ENCODE assay signal across 29 cellular contexts in the genomic region with DNA sequence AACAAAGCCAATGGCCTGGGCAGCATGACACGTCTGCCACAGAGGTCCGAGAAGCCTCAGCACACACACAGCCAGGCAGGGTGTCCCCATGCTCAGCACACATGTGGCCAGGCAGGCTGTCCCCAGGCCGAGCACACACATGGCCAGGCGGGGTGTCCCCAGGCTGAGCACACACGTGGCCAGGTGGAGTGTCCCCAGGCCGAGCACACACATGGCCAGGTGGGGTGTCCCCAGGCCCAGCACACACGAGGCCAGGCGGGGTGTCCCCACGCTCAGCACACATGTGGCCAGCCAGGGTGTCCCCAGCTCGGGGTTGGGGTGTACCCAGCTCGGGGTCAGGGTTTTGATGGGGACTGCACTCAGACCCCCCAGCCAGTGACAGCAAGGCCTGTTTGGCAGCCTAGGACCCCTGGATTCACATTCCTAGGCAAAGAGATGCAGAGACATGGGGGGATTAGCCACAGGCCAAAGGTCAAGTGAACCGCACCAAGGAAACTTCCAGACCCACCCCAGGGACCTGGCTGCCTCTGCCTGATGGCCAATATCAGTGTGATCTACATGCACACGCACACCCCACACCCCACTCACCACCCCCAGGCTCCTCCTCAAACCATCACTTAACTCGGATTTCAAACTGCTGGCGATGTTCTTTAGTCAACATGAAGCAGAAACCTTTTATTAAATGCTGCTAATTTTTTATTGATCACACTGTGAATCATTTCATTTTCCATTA.
DNase-seq lines count a peak whose midpoint lies in the region; ATAC-seq, FAIRE-seq and TF ChIP-seq lines count a peak whose summit lies in the region.
"Had no signal": no experiment of that assay in that cellular context is flagged by ENCODE, and none has a peak within 500 bp of the region (broad histone marks: within the 10 kb centered on the region; RNA-seq: fewer than 3 reads in every experiment).

No MANE protein-coding gene starts in this region.

- H3K4ac ChIP-seq in H1 (replicated peaks; ENCODE audit: insufficient read length, low read depth, low read length) = no peak overlapping the region

- H3K23me2 ChIP-seq in H1 (ENCODE audit: low read depth, low read length) = no peaks in the 10 kb centered on the region

- H3K4me3 ChIP-seq in SK-N-SH (ENCODE audit: low read depth in 2 of 2, low read length in 1 of 2) = no peak overlapping the region
- no peak overlapping the region for H3K4me3 ChIP-seq in H1 (ENCODE audit: extremely low read depth in 1 of 4, insufficient read depth in 2 of 4, low read depth in 3 of 4, low read length in 4 of 4)
- peak overlapping the region; percentile 53 for H3K4me3 ChIP-seq in neural cell (ENCODE audit: low read length)
- no peak overlapping the region for H3K4me3 ChIP-seq in upper lobe of right lung
- H3K4me3 ChIP-seq: GM12878, PC-9, SJSA1 had no signal

- intact Hi-C loops in upper lobe of right lung (cut with DNase I) = no loop called here

- H3K27ac ChIP-seq in SK-N-SH (ENCODE audit: low read depth in 2 of 2, low read length in 1 of 2) = peak overlapping the region in 1 of 2 experiments; percentile 60; a peak in 1 of 4 replicates
- no peak overlapping the region; the same call in 1 of the 2 replicates for H3K27ac ChIP-seq in H1 (ENCODE audit: low read depth, low read length)
- H3K27ac ChIP-seq in neural cell (ENCODE audit: low read length) = no peak overlapping the region
- no peak overlapping the region for H3K27ac ChIP-seq in upper lobe of right lung
- H3K27ac ChIP-seq: 22Rv1, C4-2B, PC-9, SJSA1 had no signal

- TF ChIP-seq POLR2A in H1 (IDR thresholded peaks at IDR 0.05; ENCODE audit: control extremely low read depth in 1 of 2, low read depth in 2 of 2, low read length in 2 of 2) = no peak

- no peak for FAIRE-seq in H1 (lab: Jason Lieb, UNC)
- FAIRE-seq: GM12878 had no signal

- H3K14ac ChIP-seq in H1 (ENCODE audit: insufficient read length) = no peak overlapping the region

- H4K20me1 ChIP-seq in SK-N-SH (ENCODE audit: insufficient read depth) (no peaks in the 10 kb centered on the region), H1 (replicated peaks in 1 of 2; ENCODE audit: control insufficient read depth in 1 of 2, insufficient read depth in 2 of 2, low read length in 2 of 2) (peaks cover 0 to 1% of the 10 kb centered on the region in 2 experiments), neural cell (ENCODE audit: insufficient read depth) (no peaks in the 10 kb centered on the region)

- no peak for TF ChIP-seq RAD21 in SK-N-SH (IDR thresholded peaks at IDR 0.05; ENCODE audit: low read length)
- no peak for TF ChIP-seq RAD21 in H1 (IDR thresholded peaks at IDR 0.05 in 1 of 2, conservative IDR thresholded peaks at IDR 0.05 in 1 of 2; ENCODE audit: low read depth in 2 of 2, low read length in 2 of 2)
- no peak for TF ChIP-seq RAD21 in neural cell (conservative IDR thresholded peaks at IDR 0.05)

- TF ChIP-seq EP300 in SK-N-SH (IDR thresholded peaks at IDR 0.05; ENCODE audit: borderline replicate concordance in 1 of 2, low read depth in 1 of 2, low read length in 1 of 2) (no peak), H1 (IDR thresholded peaks at IDR 0.05; ENCODE audit: borderline replicate concordance in 1 of 2, low read depth in 2 of 2, low read length in 2 of 2) (no peak), neural cell (conservative IDR thresholded peaks at IDR 0.05; ENCODE audit: poor library complexity, severe bottlenecking) (no peak)

- H3K9me3 ChIP-seq in SK-N-SH = no peaks in the 10 kb centered on the region
- no peaks in the 10 kb centered on the region for H3K9me3 ChIP-seq in H1 (ENCODE audit: insufficient read depth in 2 of 2, low read depth in 1 of 2, low read length in 1 of 2)
- no peaks in the 10 kb centered on the region for H3K9me3 ChIP-seq in neural cell (ENCODE audit: low read length)
- no peaks in the 10 kb centered on the region for H3K9me3 ChIP-seq in upper lobe of right lung
- H3K9me3 ChIP-seq: SJSA1 had no signal

- no peak overlapping the region; the same call in 1 of the 2 replicates for H2AK5ac ChIP-seq in H1 (ENCODE audit: low read depth, low read length)

- H3K9ac ChIP-seq in SK-N-SH (no peak overlapping the region), H1 (replicated peaks in 1 of 4; ENCODE audit: extremely low read depth in 1 of 4, low read depth in 3 of 4, low read length in 3 of 4) (no peak overlapping the region), neural cell (ENCODE audit: low read length) (no peak overlapping the region)

- no peaks in the 10 kb centered on the region for H3K27me3 ChIP-seq in SK-N-SH (ENCODE audit: insufficient read depth)
- H3K27me3 ChIP-seq in H1 (replicated peaks in 1 of 4; ENCODE audit: control insufficient read depth in 3 of 4, extremely low read depth in 1 of 4, insufficient read depth in 3 of 4, low read length in 3 of 4) = no peaks in the 10 kb centered on the region
- H3K27me3 ChIP-seq in neural cell (ENCODE audit: insufficient read depth, low read depth, low read length) = no peaks in the 10 kb centered on the region
- no peaks in the 10 kb centered on the region for H3K27me3 ChIP-seq in upper lobe of right lung
- H3K27me3 ChIP-seq: SJSA1 had no signal

- H2BK120ac ChIP-seq in H1 (replicated peaks; ENCODE audit: low read depth, low read length) = no peak overlapping the region

- H3K79me1 ChIP-seq in H1 (ENCODE audit: low read depth, low read length) = peaks cover 16% of the 10 kb centered on the region

- TF ChIP-seq CTCF in SK-N-SH (IDR thresholded peaks at IDR 0.05) = no peak
- TF ChIP-seq CTCF in H1 (IDR thresholded peaks at IDR 0.05; ENCODE audit: control extremely low read depth in 1 of 3, insufficient read depth in 1 of 3, low read depth in 1 of 3, low read length in 3 of 3) = no peak
- no peak for TF ChIP-seq CTCF in neural cell (IDR thresholded peaks at IDR 0.05; ENCODE audit: poor library complexity, severe bottlenecking)
- TF ChIP-seq CTCF in upper lobe of right lung (IDR thresholded peaks at IDR 0.05) = no peak

- H3K18ac ChIP-seq in H1 (ENCODE audit: extremely low read depth, low read length) = peak overlapping the region; percentile 78

- ATAC-seq in SK-N-SH treated with all-trans-retinoic acid at 6 μM for 48 hours (no peak), upper lobe of right lung (peak; percentile 46), GM19324 (IDR thresholded peaks at IDR 0.05; ENCODE audit: low FRiP score, unreplicated experiment) (no peak)
- ATAC-seq: CD8-positive, alpha-beta T cell; GM12878; HCT116 had no signal

- peak overlapping the region; percentile 39; the same call in 1 of the 2 replicates for H2BK12ac ChIP-seq in H1 (ENCODE audit: low read depth, low read length)

- no peaks in the 10 kb centered on the region for H3K36me3 ChIP-seq in SK-N-SH (replicated peaks in 1 of 2; ENCODE audit: control insufficient read depth in 1 of 2, insufficient read depth in 2 of 2, low read length in 1 of 2)
- H3K36me3 ChIP-seq in H1 (ENCODE audit: control insufficient read depth in 2 of 4, insufficient read depth in 4 of 4, low read length in 3 of 4) = no peaks in the 10 kb centered on the region
- no peaks in the 10 kb centered on the region for H3K36me3 ChIP-seq in neural cell (ENCODE audit: insufficient read depth, low read length)
- H3K36me3 ChIP-seq in upper lobe of right lung = no peaks in the 10 kb centered on the region
- H3K36me3 ChIP-seq: SJSA1 had no signal

- H4K8ac ChIP-seq in H1 (ENCODE audit: extremely low read depth, insufficient read depth, low read length) = no peak overlapping the region

- no peak overlapping the region for H3K4me2 ChIP-seq in SK-N-SH
- no peak overlapping the region for H3K4me2 ChIP-seq in H1 (ENCODE audit: insufficient read depth in 1 of 2, low read depth in 2 of 2, low read length in 2 of 2)
- peak overlapping the region; percentile 79 for H3K4me2 ChIP-seq in neural cell (ENCODE audit: low read length)
- H3K4me2 ChIP-seq: PC-9 had no signal

- CTCF ChIA-PET in SK-N-SH (lab: Yijun Ruan, JAX) (interaction anchor here (0.9 to 1.4 kb wide), 3 partner anchors 12 to 152 kb away, joined by 3 to 5 read pairs (median 5); no protein-coding TSS in a partner anchor), H1 (lab: Charles Lee; ENCODE audit: partially characterized antibody) (interaction anchor here (1.5 to 2.4 kb wide), 4 partner anchors 9 to 14 kb away, joined by 4 to 6 read pairs (median 6); no protein-coding TSS in a partner anchor)

- 50% methylated on average over 8 of the region's 15 CpGs for WGBS in SK-N-SH (ENCODE audit: low lambda C conversion rate)
- 83% methylated on average over 15 of the region's 15 CpGs; no CpG with 5 or more reads in 1 of the 2 experiments for WGBS in H1 (ENCODE audit: extremely low coverage in 1 of 2, insufficient coverage in 1 of 2, insufficient read length in 1 of 2, insufficient replicate concordance in 2 of 2, low coverage in 1 of 2, low lambda C conversion rate in 2 of 2, missing lambda C conversion rate in 1 of 2), 2 experiments

- H3F3A ChIP-seq in SK-N-SH (replicated peaks; ENCODE audit: insufficient read depth) (no peaks in the 10 kb centered on the region), neural cell (ENCODE audit: insufficient read depth, low read length, poor library complexity, severe bottlenecking) (no peaks in the 10 kb centered on the region)

- POLR2A ChIA-PET in SK-N-SH (lab: Yijun Ruan, JAX) (interaction anchor here (0.6 kb wide), 2 partner anchors 47 to 1157 kb away, joined by 3 to 4 read pairs; no protein-coding TSS in a partner anchor), H1 (lab: Charles Lee; ENCODE audit: partially characterized antibody) (interaction anchor here (4.4 kb wide), 1 partner anchor 10 kb away, joined by 16 read pairs; no protein-coding TSS in a partner anchor)

- peak overlapping the region; percentile 83 for H2BK5ac ChIP-seq in H1 (ENCODE audit: low read depth, low read length)

- H3K9me2 ChIP-seq in SK-N-SH = no peaks in the 10 kb centered on the region
- no peaks in the 10 kb centered on the region for H3K9me2 ChIP-seq in neural cell (ENCODE audit: insufficient read depth, low read length)

- no peaks in the 10 kb centered on the region for H3K79me2 ChIP-seq in SK-N-SH (ENCODE audit: insufficient read depth)
- peaks cover 0 to 37% of the 10 kb centered on the region in 2 experiments; a peak in 2 of 4 replicates for H3K79me2 ChIP-seq in H1 (ENCODE audit: control insufficient read depth in 1 of 2, insufficient read depth in 2 of 2, low read length in 2 of 2)
- H3K79me2 ChIP-seq in neural cell (replicated peaks; ENCODE audit: insufficient read depth, low read length) = peaks cover 6% of the 10 kb centered on the region

- H3K56ac ChIP-seq in H1 (replicated peaks; ENCODE audit: insufficient read length, low read depth, low read length) = no peak overlapping the region

- peak overlapping the region; percentile 67 for H4K91ac ChIP-seq in H1 (replicated peaks; ENCODE audit: insufficient read length, low read length)

- no peak overlapping the region for H4K5ac ChIP-seq in H1 (ENCODE audit: insufficient read length, low read depth, low read length)

- 0 out of 2 replicates have a peak overlapping the region, but pooled peaks have one; percentile 72 for H2BK15ac ChIP-seq in H1 (ENCODE audit: low read length)

- H2AFZ ChIP-seq in SK-N-SH (ENCODE audit: low read depth) = no peak overlapping the region
- no peak overlapping the region for H2AFZ ChIP-seq in H1 (ENCODE audit: low read length)
- no peak overlapping the region for H2AFZ ChIP-seq in neural cell (ENCODE audit: low read depth, low read length)
- H2AFZ ChIP-seq: PC-9 had no signal

- H2BK20ac ChIP-seq in H1 (ENCODE audit: low read length) = no peak overlapping the region

- peaks cover 0 to 70% of the 10 kb centered on the region in 2 experiments; a peak in 2 of 4 replicates for H3K4me1 ChIP-seq in SK-N-SH (ENCODE audit: control insufficient read depth in 1 of 2, insufficient read depth in 2 of 2, low read depth in 1 of 2, low read length in 1 of 2)
- peaks cover 0 to 10% (median 3%) of the 10 kb centered on the region in 4 experiments; a peak in 5 of 7 replicates for H3K4me1 ChIP-seq in H1 (replicated peaks in 1 of 4; ENCODE audit: control insufficient read depth in 3 of 4, insufficient read depth in 4 of 4, low read length in 3 of 4)
- H3K4me1 ChIP-seq in upper lobe of right lung = no peaks in the 10 kb centered on the region

- H3K23ac ChIP-seq in H1 (ENCODE audit: insufficient read length) = no peak overlapping the region

- DNase-seq in SK-N-SH (no peak), H1 (ENCODE audit: low read depth in 1 of 2, low spot score in 2 of 2) (no peak), upper lobe of right lung (no peak), HK-2 (ENCODE audit: unreplicated experiment) (no peak)
- DNase-seq in effector CD4-positive, alpha-beta T cell = no peak
- DNase-seq: CD8-positive, alpha-beta T cell; DMS 273 treated with DMSO at 0.1 percent for 48 hours; DMS79; EL; GDM1; GOT3; Karpas-422; NCI-H1105; NCI-H146; NCI-H1930; NCI-H2107; NCI-H524 treated with DMSO at 0.1 percent for 48 hours; NCI-H82; NK-92 treated with Interleukin-12 subunit alpha and Interleukin-12 subunit beta, amount 100 ng/mL, for 24 hours; PC-9; Right ventricle myocardium superior had no signal
